14 cellular contexts compared by ENCODE assay signal in genomic region chr20:10604865-10605440, GRCh38.
DNase-seq lines count a peak whose midpoint lies in the region; ATAC-seq and TF ChIP-seq lines count a peak whose summit lies in the region.
"Had no signal": no experiment of that assay in that cellular context is flagged by ENCODE, and none has a peak within 500 bp of the region (broad histone marks: within the 10 kb centered on the region; RNA-seq: fewer than 3 reads in every experiment).

No MANE protein-coding gene starts in this region.

- intact Hi-C loops in activated CD8-positive, alpha-beta T cell treated with anti-CD3 and anti-CD28 coated beads for 36 hours (cut with micrococcal nuclease): no loop called here

- peaks cover 8% of the 10 kb centered on the region for H3K4me1 Mint-ChIP-seq in activated CD8-positive, alpha-beta T cell treated with anti-CD3 and anti-CD28 coated beads for 36 hours (ENCODE audit: low read depth)
- H3K4me1 Mint-ChIP-seq: T-helper 17 cell had no signal

- H3K4me3 ChIP-seq in HEK293 (ENCODE audit: low read depth, low read length) (no peak overlapping the region), right atrium auricular region (no peak overlapping the region), skeletal muscle tissue (ENCODE audit: low read length in 3 of 3) (no peak overlapping the region)

- ATAC-seq in esophagus mucosa: no peak
- ATAC-seq in activated CD8-positive, alpha-beta T cell treated with anti-CD3 and anti-CD28 coated beads for 36 hours: no peak
- ATAC-seq: T-helper 17 cell had no signal

- no peaks in the 10 kb centered on the region for H3K27me3 Mint-ChIP-seq in activated CD8-positive, alpha-beta T cell treated with anti-CD3 and anti-CD28 coated beads for 36 hours
- H3K27me3 Mint-ChIP-seq: T-helper 17 cell had no signal

- POLR2A ChIA-PET in HEK293 (lab: Yijun Ruan, JAX): no interaction called here
- POLR2A ChIA-PET in activated CD8-positive, alpha-beta T cell treated with anti-CD3 and anti-CD28 coated beads for 36 hours (lab: Charles Lee): no interaction called here

- H3K9me3 Mint-ChIP-seq in activated CD8-positive, alpha-beta T cell treated with anti-CD3 and anti-CD28 coated beads for 36 hours: no peaks in the 10 kb centered on the region
- H3K9me3 Mint-ChIP-seq: neural crest cell had no signal

- H3K4me3 Mint-ChIP-seq in activated CD8-positive, alpha-beta T cell treated with anti-CD3 and anti-CD28 coated beads for 36 hours: no peak overlapping the region
- H3K4me3 Mint-ChIP-seq: T-helper 17 cell had no signal

- CTCF ChIA-PET in HEK293 (lab: Yijun Ruan, JAX): interaction anchor here (0.6 to 0.8 kb wide), 3 partner anchors 16 to 831 kb away, joined by 3 read pairs; no protein-coding TSS in a partner anchor
- CTCF ChIA-PET in activated CD8-positive, alpha-beta T cell treated with anti-CD3 and anti-CD28 coated beads for 36 hours (lab: Charles Lee): interaction anchor here (1.4 kb wide), 1 partner anchor 47 kb away, joined by 5 read pairs; no protein-coding TSS in a partner anchor

- H3K27ac ChIP-seq in HEK293 (ENCODE audit: extremely low read depth, low read depth, low read length): no peak overlapping the region
- peak overlapping the region; percentile 65 for H3K27ac ChIP-seq in caudate nucleus (ENCODE audit: low read depth, low read length)
- peak overlapping the region; percentile 59 to 79 for H3K27ac ChIP-seq in right atrium auricular region
- peak overlapping the region; percentile 73 for H3K27ac ChIP-seq in skeletal muscle tissue (ENCODE audit: low read depth, low read length)

- no peak overlapping the region for H3K27ac Mint-ChIP-seq in activated CD8-positive, alpha-beta T cell treated with anti-CD3 and anti-CD28 coated beads for 36 hours
- H3K27ac Mint-ChIP-seq: T-helper 17 cell had no signal

- peaks cover 24% of the 10 kb centered on the region for H3K36me3 Mint-ChIP-seq in activated CD8-positive, alpha-beta T cell treated with anti-CD3 and anti-CD28 coated beads for 36 hours (ENCODE audit: low read depth)

- DNase-seq in caudate nucleus (lab: John Stamatoyannopoulos, UW) (no peak), right atrium auricular region (ENCODE audit: low spot score) (no peak), DMS79 (lab: John Stamatoyannopoulos, UW) (no peak), KG1 (lab: John Stamatoyannopoulos, UW) (no peak)
- no peak for DNase-seq in activated CD8-positive, alpha-beta T cell treated with anti-CD3 and anti-CD28 coated beads for 36 hours
- DNase-seq: activated effector memory CD4-positive, alpha-beta T cell treated with Interleukin-2 at 50 U/mL for 16 hours; AML-193; DMS153; stimulated activated CD8-positive, alpha-beta memory T cell treated with anti-CD3 and anti-CD28 coated beads, Interleukin-4, amount 100 ng/mL, for 48 hours; T-helper 17 cell had no signal

- H3K27me3 ChIP-seq in right atrium auricular region (no peaks in the 10 kb centered on the region), skeletal muscle tissue (ENCODE audit: control insufficient read depth in 3 of 3, insufficient read depth in 3 of 3, low read length in 3 of 3) (no peaks in the 10 kb centered on the region)

- no peaks in the 10 kb centered on the region for H3K9me3 ChIP-seq in HEK293 (ENCODE audit: control insufficient read depth, insufficient read depth, low read depth, low read length)
- no peaks in the 10 kb centered on the region for H3K9me3 ChIP-seq in right atrium auricular region
- H3K9me3 ChIP-seq in skeletal muscle tissue (ENCODE audit: control insufficient read depth in 3 of 3, low read length in 3 of 3): no peaks in the 10 kb centered on the region

- no peak overlapping the region for H3K9ac ChIP-seq in skeletal muscle tissue (ENCODE audit: low read depth in 1 of 3, low read length in 3 of 3)

- TF ChIP-seq CTCF in HEK293 (tag by site-specific recombination; IDR thresholded peaks at IDR 0.05): no peak
- no peak for TF ChIP-seq CTCF in right atrium auricular region (IDR thresholded peaks at IDR 0.05)
- TF ChIP-seq CTCF in activated CD8-positive, alpha-beta T cell treated with anti-CD3 and anti-CD28 coated beads for 36 hours (IDR thresholded peaks at IDR 0.05): no peak

- H3K36me3 ChIP-seq in HEK293 (ENCODE audit: control insufficient read depth in 2 of 2, insufficient read depth in 1 of 2, low read length in 2 of 2): peaks cover 0 to 7% of the 10 kb centered on the region in 2 experiments; a peak in 1 of 3 replicates
- no peaks in the 10 kb centered on the region for H3K36me3 ChIP-seq in right atrium auricular region
- H3K36me3 ChIP-seq in skeletal muscle tissue (ENCODE audit: control insufficient read depth in 3 of 3, insufficient read depth in 3 of 3, low read length in 3 of 3): no peaks in the 10 kb centered on the region

- H3K4me1 ChIP-seq in HEK293 (ENCODE audit: control insufficient read depth, insufficient read depth, low read length) (no peaks in the 10 kb centered on the region), right atrium auricular region (peaks cover 0 to 20% of the 10 kb centered on the region in 2 donors), skeletal muscle tissue (ENCODE audit: control insufficient read depth in 3 of 3, insufficient read depth in 3 of 3, low read length in 3 of 3) (peaks cover 0 to 4% (median 3%) of the 10 kb centered on the region in 3 donors)

TF ChIP-seq in HEK293, 187 proteins besides CTCF, POLR2A, EP300 and RAD21:
- TF ChIP-seq ZNF514 (tag by site-specific recombination; IDR thresholded peaks at IDR 0.05) (no peak), MZF1 (tag by site-specific recombination; IDR thresholded peaks at IDR 0.05; ENCODE audit: borderline replicate concordance) (0 out of 2 replicates have a peak, but pooled peaks have one; percentile 6), ZNF426 (tag by site-specific recombination; IDR thresholded peaks at IDR 0.05) (no peak), TRIM28 (IDR thresholded peaks at IDR 0.05; ENCODE audit: borderline replicate concordance, low read length) (no peak), ZIC2 (tag by site-specific recombination; IDR thresholded peaks at IDR 0.05) (no peak), ZNF488 (tag by site-specific recombination; IDR thresholded peaks at IDR 0.05) (no peak), KLF17 (tag by site-specific recombination; IDR thresholded peaks at IDR 0.05) (no peak), ZNF2 (tag by site-specific recombination; IDR thresholded peaks at IDR 0.05) (no peak)
TF ChIP-seq in HEK293: peak in this region for 1.
